ENCODE assay signal across 4 cellular contexts in the genomic region with DNA sequence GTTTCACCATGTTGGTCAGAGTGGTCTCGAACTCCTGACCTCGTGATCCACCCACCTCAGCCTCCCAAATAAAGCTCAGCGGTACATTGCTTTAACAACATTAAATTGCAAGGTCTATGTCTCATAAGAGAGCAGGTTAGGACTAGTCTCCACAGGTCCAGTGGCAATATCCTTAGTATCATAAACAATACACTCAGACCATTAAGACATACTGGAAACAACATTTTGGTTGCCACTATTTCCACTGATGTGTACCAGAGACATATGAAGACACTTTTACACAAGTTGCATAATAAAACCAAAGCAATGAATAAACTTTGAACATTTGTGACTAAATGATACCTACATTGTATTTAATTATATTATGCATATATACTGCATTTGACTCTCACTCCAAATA.
"Had no signal": no experiment of that assay in that cellular context is flagged by ENCODE, and none has a peak within 500 bp of the region (broad histone marks: within the 10 kb centered on the region; RNA-seq: fewer than 3 reads in every experiment).

No MANE protein-coding gene starts in this region.

- H3K4me3 Mint-ChIP-seq: GM23338, H9 had no signal

- H3K4me1 Mint-ChIP-seq: GM23338, H9 had no signal

- DNase-seq: H9, HCEC 1CT, IMR-90 had no signal

- H3K9me3 Mint-ChIP-seq: GM23338, H9 had no signal

- H3K4me2 ChIP-seq: GM23338 had no signal

- H3K4me3 ChIP-seq: GM23338 had no signal

- H3K27ac Mint-ChIP-seq: GM23338, H9 had no signal

- H2AFZ ChIP-seq: GM23338 had no signal
